Comparison of ENCODE assay signal across 8 cellular contexts in the genomic region with DNA sequence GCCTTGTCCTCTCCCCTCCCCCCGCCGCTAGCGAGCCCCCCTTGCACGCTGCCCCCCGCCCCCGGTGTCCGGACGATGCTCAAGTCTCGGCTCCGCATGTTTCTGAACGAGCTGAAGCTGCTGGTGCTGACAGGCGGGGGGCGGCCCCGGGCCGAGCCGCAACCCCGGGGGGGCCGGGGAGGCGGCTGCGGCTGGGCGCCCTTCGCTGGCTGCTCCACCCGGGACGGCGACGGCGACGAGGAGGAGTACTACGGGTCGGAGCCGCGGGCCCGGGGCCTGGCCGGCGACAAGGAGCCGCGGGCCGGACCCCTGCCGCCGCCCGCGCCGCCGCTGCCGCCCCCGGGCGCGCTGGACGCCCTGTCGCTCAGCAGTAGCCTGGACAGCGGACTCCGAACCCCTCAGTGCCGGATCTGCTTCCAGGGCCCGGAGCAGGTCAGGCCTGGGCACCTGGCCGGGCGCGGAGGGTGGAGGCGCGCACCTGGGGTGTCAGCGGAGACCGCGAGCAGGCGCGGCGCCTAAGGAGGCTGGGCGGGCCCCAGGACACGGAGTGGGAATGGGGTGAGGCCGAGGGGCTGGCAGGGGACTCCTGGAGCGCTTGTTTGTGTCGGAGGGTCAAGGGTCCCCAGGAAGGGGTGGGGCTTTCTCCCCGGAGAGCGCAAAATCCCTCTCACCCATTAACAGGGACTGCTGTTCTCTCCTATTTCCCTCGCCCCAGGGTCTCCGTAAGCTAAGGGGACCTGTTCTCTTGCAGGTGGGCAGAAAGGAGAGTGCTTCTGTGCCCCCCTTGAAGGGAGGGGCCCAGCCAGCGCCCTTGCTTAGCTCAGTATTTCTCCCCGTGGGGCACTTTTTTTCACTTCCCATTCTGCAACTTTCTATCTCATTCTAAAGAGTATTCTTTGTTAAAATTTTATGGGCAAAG. TPM values are rescaled to one million over a fixed set of nuclear protein-coding genes. Genes with fewer than 3 reads are reported as not detected.
A peak's percentile ranks its signal among the peaks of the same experiment; 100 is the strongest.
DNase-seq lines count a peak whose midpoint lies in the region; ATAC-seq and TF ChIP-seq lines count a peak whose summit lies in the region.

No MANE protein-coding gene starts in this region.

- H3K4me1 ChIP-seq in PC-9 (replicated peaks; ENCODE audit: insufficient read depth) (peaks cover 25% of the 10 kb centered on the region), body of pancreas (peaks cover 34% of the 10 kb centered on the region), subcutaneous abdominal adipose tissue (ENCODE audit: control insufficient read depth in 5 of 5, insufficient read depth in 5 of 5, low read length in 5 of 5) (peaks cover 9 to 42% (median 33%) of the 10 kb centered on the region in 5 donors)

- peak overlapping the region in 4 of 5 donors; percentile 17 to 77 (median 70) for H3K9ac ChIP-seq in subcutaneous abdominal adipose tissue (ENCODE audit: low read length in 5 of 5)

- peak in 1 of 2 experiments; percentile 39 for DNase-seq in PC-9
- peak; percentile 54 to 65 (median 58) for DNase-seq in body of pancreas
- peak; percentile 60 to 75 for DNase-seq in left colon
- no peak for DNase-seq in AG08395 (ENCODE audit: low spot score)

- H3K27ac ChIP-seq in PC-9 (no peak overlapping the region), body of pancreas (peak overlapping the region; percentile 25 to 89 (median 72)), subcutaneous abdominal adipose tissue (ENCODE audit: low read depth, low read length) (no peak overlapping the region)

- H2AFZ ChIP-seq in PC-9: peak overlapping the region; percentile 67; the same call in 1 of the 2 replicates

- BruUV-seq in PC-9 (replicated peaks; lab: Mats Ljungman, UMichigan): no TSS peak

- H3K36me3 ChIP-seq in PC-9 (ENCODE audit: low read depth) (peaks cover 2% of the 10 kb centered on the region; the same call in 1 of the 2 replicates), body of pancreas (replicated peaks in 1 of 2; ENCODE audit: insufficient read depth in 1 of 2, low read depth in 2 of 2) (no peaks in the 10 kb centered on the region), subcutaneous abdominal adipose tissue (ENCODE audit: control insufficient read depth in 5 of 5, insufficient read depth in 5 of 5, low read length in 5 of 5) (peaks cover 0 to 20% (median 15%) of the 10 kb centered on the region in 5 donors)

- CTCF ChIA-PET in PC-9 (lab: Charles Lee): no interaction called here

- no peaks in the 10 kb centered on the region for H3K27me3 ChIP-seq in PC-9 (ENCODE audit: insufficient read depth, low read depth)
- H3K27me3 ChIP-seq in body of pancreas: no peaks in the 10 kb centered on the region
- no peaks in the 10 kb centered on the region for H3K27me3 ChIP-seq in subcutaneous abdominal adipose tissue (ENCODE audit: control insufficient read depth in 5 of 5, insufficient read depth in 4 of 5, low read length in 5 of 5)

- peak overlapping the region; percentile 93 for H3K4me2 ChIP-seq in PC-9

- POLR2A ChIA-PET in PC-9 (lab: Charles Lee; ENCODE audit: unreplicated experiment): no interaction called here

- no peaks in the 10 kb centered on the region; the same call in 1 of the 2 replicates for H4K20me1 ChIP-seq in PC-9 (ENCODE audit: insufficient read depth)

- TF ChIP-seq POLR2A in GM18526 (IDR thresholded peaks at IDR 0.05; ENCODE audit: extremely low read depth, insufficient read length) (peak; percentile 10), body of pancreas (IDR thresholded peaks at IDR 0.05) (peak in 2 of 3 donors; percentile 26 to 31)

- intact Hi-C loops in PC-9 (cut with micrococcal nuclease; ENCODE audit: unreplicated experiment) (loop anchor here (2.0 kb wide), 1 partner anchor 17 kb away; a partner anchor contains a TSS), body of pancreas (cut with DNase I) (no loop called here), left colon (cut with DNase I, micrococcal nuclease) (no loop called here)

- no peaks in the 10 kb centered on the region for H3K9me2 ChIP-seq in PC-9 (ENCODE audit: insufficient read depth)

- peak overlapping the region; percentile 68 for H3K4me3 ChIP-seq in PC-9
- H3K4me3 ChIP-seq in body of pancreas: peak overlapping the region; percentile 46 to 65
- peak overlapping the region; percentile 52 to 76 (median 69) for H3K4me3 ChIP-seq in subcutaneous abdominal adipose tissue (ENCODE audit: low read depth in 1 of 5, low read length in 5 of 5)

- TF ChIP-seq CTCF in PC-9 (conservative IDR thresholded peaks at IDR 0.05) (no peak), body of pancreas (IDR thresholded peaks at IDR 0.05) (no peak)

- ATAC-seq in body of pancreas (peak; percentile 7), left colon (peak; percentile 31), GM18858 (IDR thresholded peaks at IDR 0.05; ENCODE audit: unreplicated experiment) (no peak), GM19351 (IDR thresholded peaks at IDR 0.05; ENCODE audit: unreplicated experiment) (no peak)

- H3F3A ChIP-seq in PC-9 (ENCODE audit: insufficient read depth, low read depth): peaks cover 13% of the 10 kb centered on the region; the same call in 1 of the 2 replicates

- H3K9me3 ChIP-seq in PC-9 (ENCODE audit: insufficient read depth, low read depth): no peaks in the 10 kb centered on the region
- H3K9me3 ChIP-seq in body of pancreas: no peaks in the 10 kb centered on the region
- H3K9me3 ChIP-seq in subcutaneous abdominal adipose tissue (ENCODE audit: control insufficient read depth in 5 of 5, low read length in 5 of 5): peaks cover 0 to 16% (median 3%) of the 10 kb centered on the region in 5 donors

- WGBS in body of pancreas, 2 donors: 1 to 2% methylated on average over 6 to 40 of the region's 76 CpGs

- peaks cover 14% of the 10 kb centered on the region for H3K79me2 ChIP-seq in PC-9 (ENCODE audit: low read depth)

RNA-seq across cellular contexts. Expression of a gene that starts 0.8 kb away (rescaled TPM):
- total RNA-seq in PC-9 (2021) (18.9 and 21.2 TPM in 2 replicates), body of pancreas (1 to 10 TPM; 5.2 to 9.9 TPM), left colon (10 to 100 TPM; 12.2 to 13.1 TPM)

RNA-seq across cellular contexts. Expression of a gene that starts 3.6 kb away (rescaled TPM):
- total RNA-seq in PC-9 (2021): 156 and 194 TPM in 2 replicates
- 10 to 100 TPM; 27.0 to 81.2 TPM for total RNA-seq in body of pancreas
- 10 to 100 TPM; 38.4 to 46.0 TPM for total RNA-seq in left colon

RNA-seq across cellular contexts. Expression of a gene that starts 10.9 kb away (rescaled TPM):
- total RNA-seq in PC-9 (2021) (18.2 and 22.5 TPM in 2 replicates), body of pancreas (10 to 100 TPM; 33.7 to 36.9 TPM), left colon (10 to 100 TPM; 28.9 to 40.6 TPM)

RNA-seq across cellular contexts. Expression of a gene that starts 11.2 kb away (rescaled TPM):
- total RNA-seq in PC-9 (2021) (1.6 and 1.8 TPM in 2 replicates), body of pancreas (1 to 10 TPM; 2.6 to 3.6 TPM), left colon (1 to 10 TPM in 1 of 2 donors, under 1 TPM in 1; 0.87 to 1.7 TPM)

RNA-seq across cellular contexts. Expression of a gene that starts 16.2 kb away (rescaled TPM):
- total RNA-seq in PC-9 (2021) (15.8 and 17.9 TPM in 2 replicates), body of pancreas (10 to 100 TPM; 16.1 to 23.1 TPM), left colon (10 to 100 TPM in 1 of 2 donors, 1 to 10 TPM in 1; 9.3 to 11.6 TPM)

Comparison
In these comparisons a context has a peak if more than half of its experiments do, and no peak if none do; other contexts are left out.
1. H3K27ac ChIP-seq: peak in body of pancreas (4 of 4); none in PC-9 (single experiment) and subcutaneous abdominal adipose tissue (single experiment).
2. ATAC-seq: peak in body of pancreas (single experiment) and left colon (single experiment); none in GM18858 (single experiment) and GM19351 (single experiment).
3. Peak in every context shown above with its lines, with median percentiles within 50 percentile points of each other: H3K4me3 ChIP-seq.